In genomic region chr14:79294506-79294905, GRCh38 we compare ENCODE assay signal across 34 cellular contexts.
DNase-seq lines count a peak whose midpoint lies in the region; FAIRE-seq and TF ChIP-seq lines count a peak whose summit lies in the region.
"Had no signal": no experiment of that assay in that cellular context is flagged by ENCODE, and none has a peak within 500 bp of the region (broad histone marks: within the 10 kb centered on the region; RNA-seq: fewer than 3 reads in every experiment).

No MANE protein-coding gene starts in this region.

- no peak for TF ChIP-seq CTCF in left ventricle myocardium inferior (IDR thresholded peaks at IDR 0.05; ENCODE audit: borderline replicate concordance)

- no peak overlapping the region for H3K4me3 ChIP-seq in left ventricle myocardium inferior
- H3K4me3 ChIP-seq: body of pancreas, right lobe of liver, SJSA1, stomach, thyroid gland had no signal

- H3K9me3 ChIP-seq in left ventricle myocardium inferior (replicated peaks): no peaks in the 10 kb centered on the region
- H3K9me3 ChIP-seq: BE2C, body of pancreas, neutrophil, right lobe of liver, SJSA1, stomach, thyroid gland had no signal

- FAIRE-seq in RCC 7860 (lab: Jason Lieb, UNC): no peak
- FAIRE-seq: GM12892, H54, HepG2, TTC549 had no signal

- H3K27ac ChIP-seq in left ventricle myocardium inferior (replicated peaks): no peak overlapping the region
- H3K27ac ChIP-seq: body of pancreas, neutrophil, right lobe of liver, RWPE1, SJSA1, thyroid gland had no signal

- H3K27me3 ChIP-seq in left ventricle myocardium inferior (ENCODE audit: low read depth): no peaks in the 10 kb centered on the region
- H3K27me3 ChIP-seq: BE2C, body of pancreas, neutrophil, right lobe of liver, SJSA1, stomach, thyroid gland had no signal

- intact Hi-C loops in left ventricle myocardium inferior (cut with micrococcal nuclease): no loop called here

- H3K4me1 ChIP-seq in left ventricle myocardium inferior: no peaks in the 10 kb centered on the region
- H3K4me1 ChIP-seq: BE2C, right lobe of liver, SJSA1, thyroid gland had no signal

- H3K36me3 ChIP-seq in left ventricle myocardium inferior: no peaks in the 10 kb centered on the region
- H3K36me3 ChIP-seq: BE2C, neutrophil, right lobe of liver, SJSA1, stomach, thyroid gland had no signal

- in situ Hi-C loops in G401 (cut with HindIII; ENCODE audit: low sequenced_read_pairs): no loop called here

- DNase-seq in G401 (ENCODE audit: low spot score): peak; percentile 35
- peak; percentile 40 for DNase-seq in RCC 7860 (ENCODE audit: low spot score)
- peak; percentile 11 for DNase-seq in glomerular visceral epithelial cell (ENCODE audit: extremely low spot score)
- peak; percentile 2 for DNase-seq in renal cortical epithelial cell (ENCODE audit: low read depth)
- no peak for DNase-seq in left ventricle myocardium inferior
- no peak for DNase-seq in MV-4-11 (lab: John Stamatoyannopoulos, UW)
- DNase-seq in SW480 (ENCODE audit: low spot score): no peak
- no peak for DNase-seq in COLO829 (ENCODE audit: low spot score)
- DNase-seq: ACHN; activated CD4-positive, alpha-beta T cell treated with anti-CD3 and anti-CD28 coated beads, Interleukin-2, amount 50 U/mL, for 4 hours; activated naive CD4-positive, alpha-beta T cell; BE2C; body of pancreas; CD8-positive, alpha-beta memory T cell; dermis blood vessel endothelial cell; endodermal cell; foreskin melanocyte; Karpas-422; left cardiac atrium; mesenchymal stem cell; NCI-H1436; NCI-H510A; right lobe of liver; stimulated activated CD4-positive, alpha-beta T cell treated with anti-CD3 and anti-CD28 coated beads, Interleukin-12 subunit alpha, Interleukin-12 subunit beta, amount 100 ng/mL, for 4 hours; stimulated activated CD4-positive, alpha-beta T cell treated with anti-CD3 and anti-CD28 coated beads, Interleukin-2, amount 100 ng/mL, for 48 hours; stomach; thyroid gland had no signal

Comparison
In these comparisons a context has a peak if more than half of its experiments do, and no peak if none do; other contexts are left out.
1. DNase-seq: peak in G401 (single experiment), RCC 7860 (single experiment), glomerular visceral epithelial cell (single experiment) and renal cortical epithelial cell (single experiment); none in left ventricle myocardium inferior (single experiment), MV-4-11 (single experiment), SW480 (single experiment) and COLO829 (single experiment).